Comparison of ENCODE assay signal across 9 cellular contexts in genomic region chr1:3903141-3904005, GRCh38. TPM values are rescaled to one million over a fixed set of nuclear protein-coding genes. Genes with fewer than 3 reads are reported as not detected.
DNase-seq lines count a peak whose midpoint lies in the region; ATAC-seq and TF ChIP-seq lines count a peak whose summit lies in the region.
"Had no signal": no experiment of that assay in that cellular context is flagged by ENCODE, and none has a peak within 500 bp of the region (broad histone marks: within the 10 kb centered on the region; RNA-seq: fewer than 3 reads in every experiment).

No MANE protein-coding gene starts in this region.

- no peak for ATAC-seq in natural killer cell
- no peak for ATAC-seq in HG03521 (IDR thresholded peaks at IDR 0.05; ENCODE audit: unreplicated experiment)
- no peak for ATAC-seq in GM18517 (IDR thresholded peaks at IDR 0.05; ENCODE audit: unreplicated experiment)
- ATAC-seq: Panc1 had no signal

- intact Hi-C loops in natural killer cell (cut with micrococcal nuclease) = loop anchor here (5.0 kb wide), 1 partner anchor 131 kb away; the partner anchor contains the start of gene SMIM1

- peaks cover 6% of the 10 kb centered on the region for H3K9me3 Mint-ChIP-seq in activated naive CD8-positive, alpha-beta T cell treated with anti-CD3 and anti-CD28 coated beads for 36 hours
- peaks cover 0 to 1% of the 10 kb centered on the region in 2 donors for H3K9me3 Mint-ChIP-seq in natural killer cell

- peak overlapping the region; percentile 42 for H3K4me3 Mint-ChIP-seq in activated naive CD8-positive, alpha-beta T cell treated with anti-CD3 and anti-CD28 coated beads for 36 hours
- peak overlapping the region; percentile 68 for H3K4me3 Mint-ChIP-seq in natural killer cell

- H3K36me3 Mint-ChIP-seq in activated naive CD8-positive, alpha-beta T cell treated with anti-CD3 and anti-CD28 coated beads for 36 hours = peaks cover 9% of the 10 kb centered on the region
- H3K36me3 Mint-ChIP-seq in natural killer cell = no peaks in the 10 kb centered on the region

- H3K27me3 Mint-ChIP-seq in activated naive CD8-positive, alpha-beta T cell treated with anti-CD3 and anti-CD28 coated beads for 36 hours = no peaks in the 10 kb centered on the region
- peaks cover 0 to 6% of the 10 kb centered on the region in 2 donors for H3K27me3 Mint-ChIP-seq in natural killer cell (ENCODE audit: low read depth in 2 of 2)

- no peak overlapping the region for H3K4me3 ChIP-seq in NB4 (ENCODE audit: low read depth, low read length)

- H3K4me1 Mint-ChIP-seq in activated naive CD8-positive, alpha-beta T cell treated with anti-CD3 and anti-CD28 coated beads for 36 hours = peaks cover 38% of the 10 kb centered on the region
- H3K4me1 Mint-ChIP-seq in natural killer cell = peaks cover 23 to 40% of the 10 kb centered on the region in 2 donors

- peak; percentile 58 for DNase-seq in DMS79 (lab: John Stamatoyannopoulos, UW)
- DNase-seq in NB4 (ENCODE audit: low read depth) = peak; percentile 19
- DNase-seq in activated naive CD8-positive, alpha-beta T cell treated with anti-CD3 and anti-CD28 coated beads for 36 hours = peak; percentile 13
- no peak for DNase-seq in natural killer cell
- no peak for DNase-seq in globus pallidus (ENCODE audit: low spot score)
- no peak for DNase-seq in COLO829 (ENCODE audit: low spot score)

- TF ChIP-seq POLR2A in NB4 (IDR thresholded peaks at IDR 0.05; ENCODE audit: extremely low read depth, insufficient read length) = no peak

- TF ChIP-seq CTCF in NB4 (IDR thresholded peaks at IDR 0.05; ENCODE audit: low read depth, low read length) = no peak
- TF ChIP-seq CTCF in natural killer cell (IDR thresholded peaks at IDR 0.05) = no peak

- H3K27ac Mint-ChIP-seq in activated naive CD8-positive, alpha-beta T cell treated with anti-CD3 and anti-CD28 coated beads for 36 hours = peak overlapping the region; percentile 98
- H3K27ac Mint-ChIP-seq in natural killer cell = peak overlapping the region; percentile 95 to 96

RNA-seq across cellular contexts. Expression of gene C1orf174, which starts 3.3 kb away (rescaled TPM):
- total RNA-seq in activated naive CD8-positive, alpha-beta T cell treated with anti-CD3 and anti-CD28 coated beads for 36 hours = 10 to 100 TPM; 51.0 to 53.1 TPM
- 10 to 100 TPM; 52.9 to 62.3 (median 61.5) TPM for total RNA-seq in natural killer cell

RNA-seq across cellular contexts. Expression of gene DFFB, which starts 46.1 kb away (rescaled TPM):
- total RNA-seq in activated naive CD8-positive, alpha-beta T cell treated with anti-CD3 and anti-CD28 coated beads for 36 hours = 10 to 100 TPM in 1 of 2 experiments, 1 to 10 TPM in 1; 8.8 to 11.1 TPM
- total RNA-seq in natural killer cell = 10 to 100 TPM; 18.3 to 27.8 (median 18.5) TPM

RNA-seq across cellular contexts. Expression of gene CEP104, which starts 46.4 kb away (rescaled TPM):
- total RNA-seq in activated naive CD8-positive, alpha-beta T cell treated with anti-CD3 and anti-CD28 coated beads for 36 hours = 10 to 100 TPM; 28.8 to 40.1 TPM
- 10 to 100 TPM; 37.1 to 60.2 (median 51.8) TPM for total RNA-seq in natural killer cell

Comparison
In these comparisons a context has a peak if more than half of its experiments do, and no peak if none do; other contexts are left out.
1. DNase-seq: peak in DMS79 (single experiment), NB4 (single experiment) and activated naive CD8-positive, alpha-beta T cell treated with anti-CD3 and anti-CD28 coated beads for 36 hours (single experiment); none in natural killer cell (single experiment), globus pallidus (single experiment) and COLO829 (single experiment).